ENCODE assay signal across 8 cellular contexts in the genomic region with DNA sequence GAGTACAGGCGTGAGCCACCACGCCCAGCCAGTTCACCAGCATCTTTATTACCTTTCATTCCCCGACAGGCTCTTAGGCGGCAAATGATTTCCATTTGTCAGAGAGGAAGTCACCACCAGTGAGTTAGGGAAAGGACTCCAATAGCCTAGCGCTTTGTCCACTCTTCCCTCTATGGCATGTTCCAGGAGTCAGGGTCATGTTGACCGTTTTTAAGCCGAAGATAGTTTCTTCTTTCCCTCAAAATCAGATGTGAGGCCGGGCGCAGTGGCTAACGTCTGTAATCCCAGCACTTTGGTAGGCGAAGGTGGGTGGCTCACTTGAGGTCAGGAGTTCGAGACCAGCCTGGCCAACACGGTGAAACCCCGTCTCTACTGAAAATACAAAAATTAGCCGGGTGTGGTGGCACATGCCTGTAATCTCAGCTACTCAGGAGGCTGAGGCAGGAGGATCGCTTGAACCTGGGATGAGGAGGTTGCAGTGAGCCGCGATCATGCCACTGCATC. TPM values are rescaled to one million over a fixed set of nuclear protein-coding genes. Genes with fewer than 3 reads are reported as not detected.
DNase-seq lines count a peak whose midpoint lies in the region; ATAC-seq and TF ChIP-seq lines count a peak whose summit lies in the region.
"Not testable (repeated sequence)": the region's sequence is repeated elsewhere in the genome, so short reads cannot be mapped to it uniquely, and the experiment has no call there.

No MANE protein-coding gene starts in this region.

- POLR2A ChIA-PET in CD8-positive, alpha-beta T cell (lab: Charles Lee), result interaction anchor here (0.7 to 2.2 kb wide), 8 partner anchors 9 to 46 kb away, joined by 3 to 32 read pairs (median 14); partner anchors contain the start of genes HINFP, HMBS, HYOU1 and VPS11
- POLR2A ChIA-PET in activated B cell treated with CpG ODN at 0.5 μM for 24 hours (lab: Charles Lee), result interaction anchor here (0.7 to 2.2 kb wide), 7 partner anchors 16 to 84 kb away, joined by 4 to 31 read pairs (median 18); partner anchors contain the start of genes HINFP, HMBS, HYOU1 and RPS25

- peak overlapping the region; percentile 97 for H3K27ac Mint-ChIP-seq in CD8-positive, alpha-beta T cell
- H3K27ac Mint-ChIP-seq in activated B cell treated with CpG ODN at 0.5 μM for 24 hours, result peak overlapping the region; percentile 96

- H3K27me3 ChIP-seq in CD8-positive, alpha-beta T cell (ENCODE audit: insufficient read depth, low read length); MG63; ascending aorta; esophagus (ENCODE audit: control insufficient read depth in 1 of 2, insufficient read depth in 2 of 2, low read length in 2 of 2); right lobe of liver; ovary; thoracic aorta (replicated peaks; ENCODE audit: insufficient read depth): not testable (repeated sequence)

- 77 to 83% methylated on average over 18 of the region's 18 CpGs for WGBS in esophagus, 2 donors
- WGBS in right lobe of liver (ENCODE audit: insufficient coverage, low coverage, low lambda C conversion rate, missing lambda C conversion rate), result 76% methylated on average over 8 of the region's 18 CpGs
- WGBS in ovary, 3 donors, result 60 to 79% (median 71%) methylated on average over 18 of the region's 18 CpGs

- not testable (repeated sequence) for DNase-seq in CD8-positive, alpha-beta T cell; MG63; activated B cell treated with CpG ODN at 0.5 μM for 24 hours; ascending aorta (ENCODE audit: low spot score in 2 of 2); right lobe of liver; thoracic aorta (ENCODE audit: low spot score)
- peak in 1 of 5 donors; percentile 31 for DNase-seq in ovary

- peak overlapping the region; percentile 94 for H3K27ac ChIP-seq in CD8-positive, alpha-beta T cell (ENCODE audit: low read depth, low read length)
- peak overlapping the region; percentile 92 for H3K27ac ChIP-seq in ascending aorta
- H3K27ac ChIP-seq in esophagus (ENCODE audit: low read depth in 2 of 2, low read length in 1 of 2), result peak overlapping the region; percentile 97 to 99
- H3K27ac ChIP-seq in right lobe of liver, result peak overlapping the region; percentile 75 to 88 (median 77)
- peak overlapping the region; percentile 17 to 89 for H3K27ac ChIP-seq in ovary
- peak overlapping the region; percentile 93 to 95 for H3K27ac ChIP-seq in thoracic aorta

- CTCF ChIA-PET in CD8-positive, alpha-beta T cell (lab: Charles Lee), result interaction anchor here (1.1 to 2.2 kb wide), 6 partner anchors 10 to 213 kb away, joined by 3 to 16 read pairs (median 6); partner anchors contain the start of genes HINFP and MCAM
- CTCF ChIA-PET in activated B cell treated with CpG ODN at 0.5 μM for 24 hours (lab: Charles Lee), result interaction anchor here (1.2 kb wide), 1 partner anchor 9 kb away, joined by 3 read pairs; no protein-coding TSS in a partner anchor

- H3K36me3 ChIP-seq in CD8-positive, alpha-beta T cell (ENCODE audit: insufficient read depth, low read length); ascending aorta; esophagus (ENCODE audit: control insufficient read depth in 2 of 2, insufficient read depth in 2 of 2, low read length in 1 of 2); right lobe of liver; ovary; thoracic aorta: not testable (repeated sequence)
- H3K36me3 ChIP-seq in MG63, result peaks cover 12% of the 10 kb centered on the region

- H3K4me3 ChIP-seq in CD8-positive, alpha-beta T cell (ENCODE audit: low read depth, low read length); esophagus (ENCODE audit: low read depth in 1 of 2, low read length in 2 of 2): not testable (repeated sequence)
- H3K4me3 ChIP-seq in MG63 (peak overlapping the region; percentile 97), ascending aorta (peak overlapping the region; percentile 33 to 89), right lobe of liver (peak overlapping the region in 2 of 3 donors; percentile 88 to 95), ovary (peak overlapping the region; percentile 82), thoracic aorta (peak overlapping the region; percentile 89)

- peak overlapping the region; percentile 98 for H3K4me3 Mint-ChIP-seq in CD8-positive, alpha-beta T cell
- H3K4me3 Mint-ChIP-seq in activated B cell treated with CpG ODN at 0.5 μM for 24 hours, result peak overlapping the region; percentile 96

- not testable (repeated sequence) for TF ChIP-seq POLR2A in right lobe of liver (IDR thresholded peaks at IDR 0.05); ovary (IDR thresholded peaks at IDR 0.05)

- peaks cover 33% of the 10 kb centered on the region for H3K4me1 ChIP-seq in CD8-positive, alpha-beta T cell (ENCODE audit: insufficient read depth, low read length)
- H3K4me1 ChIP-seq in ascending aorta (peaks cover 20 to 27% of the 10 kb centered on the region in 2 donors), right lobe of liver (peaks cover 0 to 18% (median 3%) of the 10 kb centered on the region in 4 donors), ovary (ENCODE audit: insufficient read depth) (peaks cover 17% of the 10 kb centered on the region), thoracic aorta (ENCODE audit: control insufficient read depth in 1 of 2, low read depth in 2 of 2) (peaks cover 19 to 43% of the 10 kb centered on the region in 2 donors)
- not testable (repeated sequence) for H3K4me1 ChIP-seq in esophagus (ENCODE audit: control insufficient read depth in 2 of 2, insufficient read depth in 2 of 2, low read length in 1 of 2)

- not testable (repeated sequence) for H3K9me3 Mint-ChIP-seq in CD8-positive, alpha-beta T cell; activated B cell treated with CpG ODN at 0.5 μM for 24 hours

- H3K36me3 Mint-ChIP-seq in CD8-positive, alpha-beta T cell, result peaks cover 28% of the 10 kb centered on the region
- H3K36me3 Mint-ChIP-seq in activated B cell treated with CpG ODN at 0.5 μM for 24 hours (ENCODE audit: low read depth), result peaks cover 19% of the 10 kb centered on the region

- ATAC-seq in CD8-positive, alpha-beta T cell; activated B cell treated with CpG ODN at 0.5 μM for 24 hours (ENCODE audit: low read depth); right lobe of liver; thoracic aorta (ENCODE audit: insufficient number of reproducible peaks, low FRiP score, low read depth): not testable (repeated sequence)

- H3K4me1 Mint-ChIP-seq in CD8-positive, alpha-beta T cell (ENCODE audit: low read depth), result peaks cover 57% of the 10 kb centered on the region
- H3K4me1 Mint-ChIP-seq in activated B cell treated with CpG ODN at 0.5 μM for 24 hours, result peaks cover 49% of the 10 kb centered on the region

- H3K9me3 ChIP-seq in CD8-positive, alpha-beta T cell (ENCODE audit: low read length); MG63; ascending aorta; esophagus (ENCODE audit: control insufficient read depth in 2 of 2, insufficient read depth in 1 of 2, low read depth in 1 of 2, low read length in 1 of 2); right lobe of liver; ovary; thoracic aorta: not testable (repeated sequence)

- TF ChIP-seq CTCF in CD8-positive, alpha-beta T cell (IDR thresholded peaks at IDR 0.05); activated B cell treated with CpG ODN at 0.5 μM for 24 hours (IDR thresholded peaks at IDR 0.05); ascending aorta (IDR thresholded peaks at IDR 0.05); right lobe of liver (IDR thresholded peaks at IDR 0.05); ovary (IDR thresholded peaks at IDR 0.05); thoracic aorta (IDR thresholded peaks at IDR 0.05): not testable (repeated sequence)

- intact Hi-C loops in CD8-positive, alpha-beta T cell (cut with DNase I, micrococcal nuclease), result loop anchor here in 1 of 2 experiments (2.0 kb wide), 1 partner anchor 18 kb away; the partner anchor contains the start of gene HMBS
- intact Hi-C loops in activated B cell treated with CpG ODN at 0.5 μM for 24 hours (cut with micrococcal nuclease); right lobe of liver (cut with DNase I): not testable (repeated sequence)
- intact Hi-C loops in ascending aorta (cut with DNase I) (loop anchor here (2.0 to 10.0 kb wide), 4 partner anchors 18 to 668 kb away; partner anchors contain the start of genes HMBS, HYOU1, KMT2A and MCAM), ovary (cut with DNase I) (loop anchor here in 1 of 4 donors (10.0 kb wide), 1 partner anchor 92 kb away; no protein-coding TSS in a partner anchor)

- H3K27me3 Mint-ChIP-seq in CD8-positive, alpha-beta T cell (ENCODE audit: low read depth); activated B cell treated with CpG ODN at 0.5 μM for 24 hours: not testable (repeated sequence)

- not testable (repeated sequence) for TF ChIP-seq EP300 in ovary (IDR thresholded peaks at IDR 0.05)

RNA-seq across cellular contexts. Expression of gene DPAGT1, which starts 1.6 kb away (rescaled TPM):
- total RNA-seq in CD8-positive, alpha-beta T cell, result 1 to 10 TPM; 9.4 to 9.9 TPM
- 7.9 and 18.4 TPM in 2 replicates for total RNA-seq in MG63 (2014; rRNA removed; shearing (Covaris generic); ENCODE audit: low replicate concordance)
- total RNA-seq in activated B cell treated with CpG ODN at 0.5 μM for 24 hours (31.0 and 33.1 TPM in 2 replicates), ascending aorta (61.9 TPM), right lobe of liver (10 to 100 TPM; 29.8 to 55.5 (median 41.6) TPM), ovary (10 to 100 TPM; 14.1 to 31.3 (median 24.4) TPM), thoracic aorta (10 to 100 TPM; 21.4 to 44.3 TPM)
- polyA plus RNA-seq in esophagus (10 to 100 TPM; 16.5 to 21.5 TPM), ovary (10 to 100 TPM; 18.3 to 61.4 TPM)

RNA-seq across cellular contexts. Expression of gene C2CD2L, which starts 3.9 kb away (rescaled TPM):
- total RNA-seq in CD8-positive, alpha-beta T cell, result 10 to 100 TPM; 13.4 to 15.0 TPM
- total RNA-seq in MG63 (2014; rRNA removed; shearing (Covaris generic); ENCODE audit: low replicate concordance), result 2.9 and 5.1 TPM in 2 replicates
- total RNA-seq in activated B cell treated with CpG ODN at 0.5 μM for 24 hours (6.5 and 6.7 TPM in 2 replicates), ascending aorta (16.7 TPM), right lobe of liver (1 to 10 TPM; 5.4 to 9.7 (median 6.5) TPM), ovary (10 to 100 TPM in 1 of 7 donors, 1 to 10 TPM in 6; 4.4 to 13.6 (median 8.8) TPM), thoracic aorta (10 to 100 TPM; 10.0 to 13.4 TPM)
- polyA plus RNA-seq in esophagus (10 to 100 TPM in 1 of 2 donors, 1 to 10 TPM in 1; 8.4 to 13.1 TPM), ovary (1 to 10 TPM; 2.8 to 5.5 TPM)

RNA-seq across cellular contexts. Expression of gene HINFP, which starts 18.2 kb away (rescaled TPM):
- total RNA-seq in CD8-positive, alpha-beta T cell, result 10 to 100 TPM; 17.0 to 19.5 TPM
- 8.3 and 27.5 TPM in 2 replicates for total RNA-seq in MG63 (2014; rRNA removed; shearing (Covaris generic); ENCODE audit: low replicate concordance)
- 47.8 and 62.6 TPM in 2 replicates for total RNA-seq in activated B cell treated with CpG ODN at 0.5 μM for 24 hours
- 36.5 TPM for total RNA-seq in ascending aorta
- 10 to 100 TPM in 1 of 2 donors, 1 to 10 TPM in 1; 9.1 to 16.0 TPM for polyA plus RNA-seq in esophagus
- 10 to 100 TPM in 4 of 6 experiments, 1 to 10 TPM in 2; 6.4 to 13.6 (median 10.7) TPM for total RNA-seq in right lobe of liver
- 10 to 100 TPM; 15.2 to 27.9 (median 22.8) TPM for total RNA-seq in ovary
- polyA plus RNA-seq in ovary, result 10 to 100 TPM; 17.5 to 20.4 TPM
- 10 to 100 TPM; 13.4 to 34.7 TPM for total RNA-seq in thoracic aorta

RNA-seq across cellular contexts. Expression of gene HMBS, which starts 18.5 kb away (rescaled TPM):
- total RNA-seq in CD8-positive, alpha-beta T cell, result 1 to 10 TPM; 5.4 to 6.4 TPM
- 35.5 and 54.7 TPM in 2 replicates for total RNA-seq in MG63 (2014; rRNA removed; shearing (Covaris generic); ENCODE audit: low replicate concordance)
- total RNA-seq in activated B cell treated with CpG ODN at 0.5 μM for 24 hours (17.5 and 26.9 TPM in 2 replicates), ascending aorta (82.8 TPM), right lobe of liver (10 to 100 TPM; 11.3 to 35.3 (median 14.6) TPM), ovary (10 to 100 TPM in 2 of 7 donors, 1 to 10 TPM in 5; 1.1 to 19.4 (median 8.7) TPM), thoracic aorta (10 to 100 TPM in 1 of 2 donors, 1 to 10 TPM in 1; 5.7 to 27.2 TPM)
- polyA plus RNA-seq in esophagus (10 to 100 TPM; 18.0 to 24.2 TPM), ovary (1 to 10 TPM; 4.6 to 7.6 TPM)

RNA-seq across cellular contexts. Expression of gene VPS11, which starts 35.6 kb away (rescaled TPM):
- 100 to 1,000 TPM in 1 of 2 experiments, 10 to 100 TPM in 1; 91.0 to 109 TPM for total RNA-seq in CD8-positive, alpha-beta T cell
- total RNA-seq in MG63 (2014; rRNA removed; shearing (Covaris generic); ENCODE audit: low replicate concordance), result 9.1 and 14.2 TPM in 2 replicates
- total RNA-seq in activated B cell treated with CpG ODN at 0.5 μM for 24 hours, result 49.6 and 53.6 TPM in 2 replicates
- total RNA-seq in ascending aorta, result 23.4 TPM
- 10 to 100 TPM; 22.4 to 29.0 TPM for polyA plus RNA-seq in esophagus
- 10 to 100 TPM in 4 of 6 experiments, 1 to 10 TPM in 2; 8.5 to 18.3 (median 11.3) TPM for total RNA-seq in right lobe of liver
- 10 to 100 TPM; 24.3 to 45.0 (median 34.9) TPM for total RNA-seq in ovary
- polyA plus RNA-seq in ovary, result 10 to 100 TPM; 40.1 to 47.8 TPM
- total RNA-seq in thoracic aorta, result 10 to 100 TPM; 32.0 to 35.3 TPM
